17 cellular contexts compared by ENCODE assay signal in genomic region chr16:29182501-29182900, GRCh38.
DNase-seq lines count a peak whose midpoint lies in the region; ATAC-seq and TF ChIP-seq lines count a peak whose summit lies in the region.
"Had no signal": no experiment of that assay in that cellular context is flagged by ENCODE, and none has a peak within 500 bp of the region (broad histone marks: within the 10 kb centered on the region; RNA-seq: fewer than 3 reads in every experiment).

No MANE protein-coding gene starts in this region.

- no peak for TF ChIP-seq POLR2A in ovary (IDR thresholded peaks at IDR 0.05)

- H3K27me3 ChIP-seq in cardiac muscle cell (no peaks in the 10 kb centered on the region), right cardiac atrium (ENCODE audit: control insufficient read depth, insufficient read depth) (no peaks in the 10 kb centered on the region), ovary (no peaks in the 10 kb centered on the region)
- H3K27me3 ChIP-seq: MG63, SJSA1 had no signal

- H3K4me1 ChIP-seq in cardiac muscle cell (ENCODE audit: low read depth) (peaks cover 11% of the 10 kb centered on the region), right cardiac atrium (ENCODE audit: control insufficient read depth, insufficient read depth, low read length) (peaks cover 11% of the 10 kb centered on the region), ovary (ENCODE audit: insufficient read depth) (peaks cover 32% of the 10 kb centered on the region)
- H3K4me1 ChIP-seq: SJSA1 had no signal

- ATAC-seq in right cardiac atrium (peak; percentile 4 to 11), HG02885 (IDR thresholded peaks at IDR 0.05; ENCODE audit: poor library complexity, unreplicated experiment) (no peak), HG03135 (IDR thresholded peaks at IDR 0.05; ENCODE audit: unreplicated experiment) (no peak)

- H3K27ac ChIP-seq in cardiac muscle cell (peak overlapping the region; percentile 41), right cardiac atrium (ENCODE audit: low read length) (peak overlapping the region; percentile 88), ovary (peak overlapping the region; percentile 31 to 96)
- H3K27ac ChIP-seq: C4-2B, SJSA1 had no signal

- no peak for DNase-seq in cardiac muscle cell (ENCODE audit: low read depth in 1 of 2, low spot score in 1 of 2)
- peak; percentile 69 to 88 (median 84) for DNase-seq in right cardiac atrium
- DNase-seq in ovary = peak in 1 of 5 donors; percentile 31
- no peak for DNase-seq in putamen (ENCODE audit: low spot score)
- DNase-seq in activated gamma-delta T cell (lab: John Stamatoyannopoulos, UW) = no peak
- DNase-seq: AML-193, DMS79, Karpas-422, MG63, NCI-H1048, NCI-H1436, NCI-H1930, NCI-H526 had no signal

- intact Hi-C loops in right cardiac atrium (cut with DNase I) = no loop called here
- intact Hi-C loops in ovary (cut with DNase I) = no loop called here

- H3K4me3 ChIP-seq in cardiac muscle cell (no peak overlapping the region), right cardiac atrium (ENCODE audit: low read length) (no peak overlapping the region), ovary (no peak overlapping the region)
- H3K4me3 ChIP-seq: MG63, SJSA1 had no signal

- 73% methylated on average over 9 of the region's 9 CpGs for WGBS in right cardiac atrium
- 92 to 100% (median 94%) methylated on average over 4 to 9 of the region's 9 CpGs for WGBS in ovary, 3 donors

- no peak for TF ChIP-seq CTCF in cardiac muscle cell (IDR thresholded peaks at IDR 0.05; ENCODE audit: low read depth, low read length)
- no peak for TF ChIP-seq CTCF in ovary (IDR thresholded peaks at IDR 0.05)

- H3K36me3 ChIP-seq in cardiac muscle cell = no peaks in the 10 kb centered on the region
- H3K36me3 ChIP-seq in ovary = no peaks in the 10 kb centered on the region
- H3K36me3 ChIP-seq: MG63, SJSA1 had no signal

- H3K9me3 ChIP-seq in cardiac muscle cell (ENCODE audit: low read depth) (no peaks in the 10 kb centered on the region), right cardiac atrium (ENCODE audit: control insufficient read depth, low read length) (no peaks in the 10 kb centered on the region), ovary (no peaks in the 10 kb centered on the region)
- H3K9me3 ChIP-seq: MG63, SJSA1 had no signal

- no peak for TF ChIP-seq EP300 in ovary (IDR thresholded peaks at IDR 0.05)

Comparison
In these comparisons a context has a peak if more than half of its experiments do, and no peak if none do; other contexts are left out.
1. DNase-seq: peak in right cardiac atrium (3 of 3); none in cardiac muscle cell (0 of 2), putamen (single experiment) and activated gamma-delta T cell (single experiment).
2. ATAC-seq: peak in right cardiac atrium (2 of 2); none in HG02885 (single experiment) and HG03135 (single experiment).
3. Peak in every context shown above with its lines, with median percentiles within 50 percentile points of each other: H3K27ac ChIP-seq.